ENCODE assay signal across 29 cellular contexts in genomic region chr11:563066-563811, GRCh38. TPM values are rescaled to one million over a fixed set of nuclear protein-coding genes. Genes with fewer than 3 reads are reported as not detected.
DNase-seq lines count a peak whose midpoint lies in the region; ATAC-seq, FAIRE-seq and TF ChIP-seq lines count a peak whose summit lies in the region.
"Had no signal": no experiment of that assay in that cellular context is flagged by ENCODE, and none has a peak within 500 bp of the region (broad histone marks: within the 10 kb centered on the region; RNA-seq: fewer than 3 reads in every experiment).

No MANE protein-coding gene starts in this region.

- TF ChIP-seq CTCF in GM12878 (IDR thresholded peaks at IDR 0.05 in 2 of 3, conservative IDR thresholded peaks at IDR 0.05 in 1 of 3; ENCODE audit: control insufficient read depth in 2 of 3, extremely low read depth in 1 of 3, insufficient read depth in 1 of 3, low read depth in 3 of 3, low read length in 3 of 3) = no peak
- TF ChIP-seq CTCF in neural crest cell (conservative IDR thresholded peaks at IDR 0.05) = no peak
- TF ChIP-seq CTCF in upper lobe of right lung (IDR thresholded peaks at IDR 0.05) = no peak

- peaks cover 8% of the 10 kb centered on the region for H3K4me1 Mint-ChIP-seq in activated CD4-positive, alpha-beta T cell treated with anti-CD3 and anti-CD28 coated beads for 36 hours
- peaks cover 27% of the 10 kb centered on the region for H3K4me1 Mint-ChIP-seq in activated CD4-positive, alpha-beta T cell treated with anti-CD3 and anti-CD28 coated beads, Interleukin-2, amount 10 ng/mL, durations not matched to agents 7 days and 5 days
- H3K4me1 Mint-ChIP-seq in neural crest cell = peaks cover 5% of the 10 kb centered on the region

- H4K20me1 ChIP-seq in GM12878 (ENCODE audit: control insufficient read depth, insufficient read depth) = no peaks in the 10 kb centered on the region

- SMC1A ChIA-PET in GM12878 (lab: Charles Lee; ENCODE audit: uncharacterized antibody, unreplicated experiment) = no interaction called here

- no peak overlapping the region for H3K9ac ChIP-seq in GM12878 (ENCODE audit: control insufficient read depth, insufficient read depth, low read length)

- intact Hi-C loops in activated CD4-positive, alpha-beta T cell treated with anti-CD3 and anti-CD28 coated beads for 36 hours (cut with DNase I, micrococcal nuclease) = no loop called here
- intact Hi-C loops in GM12878 (cut with micrococcal nuclease; ENCODE audit: unreplicated experiment) (no loop called here), upper lobe of right lung (cut with DNase I) (no loop called here)

- no peaks in the 10 kb centered on the region for H3K9me3 ChIP-seq in GM12878 (replicated peaks; ENCODE audit: control insufficient read depth, insufficient read depth, low read length)
- H3K9me3 ChIP-seq in upper lobe of right lung = no peaks in the 10 kb centered on the region
- H3K9me3 ChIP-seq: HAP-1, transverse colon had no signal

- no peak overlapping the region for H3K4me3 ChIP-seq in GM12878
- no peak overlapping the region for H3K4me3 ChIP-seq in upper lobe of right lung
- H3K4me3 ChIP-seq: HAP-1, transverse colon had no signal

- H3K27me3 ChIP-seq in GM12878 (replicated peaks in 1 of 2; ENCODE audit: control insufficient read depth in 2 of 2, insufficient read depth in 2 of 2, low read length in 1 of 2) (no peaks in the 10 kb centered on the region; a peak in 1 of 4 replicates), upper lobe of right lung (peaks cover 3% of the 10 kb centered on the region)
- H3K27me3 ChIP-seq: transverse colon had no signal

- no peak overlapping the region for H3K27ac ChIP-seq in GM12878 (ENCODE audit: control insufficient read depth, insufficient read depth)
- no peak overlapping the region for H3K27ac ChIP-seq in upper lobe of right lung

- no peaks in the 10 kb centered on the region for H3K9me3 Mint-ChIP-seq in activated CD4-positive, alpha-beta T cell treated with anti-CD3 and anti-CD28 coated beads for 36 hours (ENCODE audit: low read depth)
- no peaks in the 10 kb centered on the region for H3K9me3 Mint-ChIP-seq in activated CD4-positive, alpha-beta T cell treated with anti-CD3 and anti-CD28 coated beads, Interleukin-2, amount 10 ng/mL, durations not matched to agents 7 days and 5 days
- no peaks in the 10 kb centered on the region for H3K9me3 Mint-ChIP-seq in neural crest cell
- H3K9me3 Mint-ChIP-seq: activated CD4-positive, alpha-beta memory T cell treated with anti-CD3 and anti-CD28 coated beads, Interleukin-2, amount 10 ng/mL, durations not matched to agents 7 days and 5 days; activated naive CD8-positive, alpha-beta T cell treated with anti-CD3 and anti-CD28 coated beads, Interleukin-2, amount 10 ng/mL, durations not matched to agents 7 days and 5 days; CD4-positive, alpha-beta memory T cell; dendritic cell treated with granulocyte-macrophage colony-stimulating factor and Interleukin-4, amounts not matched to agents 40 ng/mL and 50 ng/mL, for 4 days; endodermal cell had no signal

- H3K4me3 Mint-ChIP-seq in activated CD4-positive, alpha-beta T cell treated with anti-CD3 and anti-CD28 coated beads for 36 hours = no peak overlapping the region
- no peak overlapping the region for H3K4me3 Mint-ChIP-seq in activated CD4-positive, alpha-beta T cell treated with anti-CD3 and anti-CD28 coated beads, Interleukin-2, amount 10 ng/mL, durations not matched to agents 7 days and 5 days
- H3K4me3 Mint-ChIP-seq in neural crest cell = peak overlapping the region; percentile 67
- H3K4me3 Mint-ChIP-seq: activated CD4-positive, alpha-beta memory T cell treated with anti-CD3 and anti-CD28 coated beads, Interleukin-2, amount 10 ng/mL, durations not matched to agents 7 days and 5 days; activated naive CD8-positive, alpha-beta T cell treated with anti-CD3 and anti-CD28 coated beads, Interleukin-2, amount 10 ng/mL, durations not matched to agents 7 days and 5 days; dendritic cell treated with granulocyte-macrophage colony-stimulating factor and Interleukin-4, amounts not matched to agents 40 ng/mL and 50 ng/mL, for 4 days; endodermal cell had no signal

- H3K27me3 Mint-ChIP-seq in activated CD4-positive, alpha-beta T cell treated with anti-CD3 and anti-CD28 coated beads for 36 hours = no peaks in the 10 kb centered on the region
- H3K27me3 Mint-ChIP-seq in activated CD4-positive, alpha-beta T cell treated with anti-CD3 and anti-CD28 coated beads, Interleukin-2, amount 10 ng/mL, durations not matched to agents 7 days and 5 days = peaks cover 2% of the 10 kb centered on the region
- H3K27me3 Mint-ChIP-seq in neural crest cell (ENCODE audit: low read depth) = peaks cover 21% of the 10 kb centered on the region
- H3K27me3 Mint-ChIP-seq: CD4-positive, alpha-beta memory T cell had no signal

- BruUV-seq in GM12878 (replicated peaks; lab: Mats Ljungman, UMichigan) = no TSS peak

- peaks cover 28% of the 10 kb centered on the region for H3K79me2 ChIP-seq in GM12878 (ENCODE audit: control insufficient read depth, insufficient read depth, low read length)

- TF ChIP-seq POLR2A in GM12878 (IDR thresholded peaks at IDR 0.05; ENCODE audit: low read depth, low read length) = no peak

- no peak for TF ChIP-seq RAD21 in GM12878 (IDR thresholded peaks at IDR 0.05; ENCODE audit: insufficient read depth, low read depth, low read length)

- H3K27ac Mint-ChIP-seq in activated CD4-positive, alpha-beta T cell treated with anti-CD3 and anti-CD28 coated beads for 36 hours = no peak overlapping the region
- no peak overlapping the region for H3K27ac Mint-ChIP-seq in activated CD4-positive, alpha-beta T cell treated with anti-CD3 and anti-CD28 coated beads, Interleukin-2, amount 10 ng/mL, durations not matched to agents 7 days and 5 days
- H3K27ac Mint-ChIP-seq in neural crest cell (ENCODE audit: unreplicated experiment) = no peak overlapping the region
- H3K27ac Mint-ChIP-seq: activated CD4-positive, alpha-beta memory T cell treated with anti-CD3 and anti-CD28 coated beads, Interleukin-2, amount 10 ng/mL, durations not matched to agents 7 days and 5 days; activated naive CD8-positive, alpha-beta T cell treated with anti-CD3 and anti-CD28 coated beads, Interleukin-2, amount 10 ng/mL, durations not matched to agents 7 days and 5 days; dendritic cell treated with granulocyte-macrophage colony-stimulating factor and Interleukin-4, amounts not matched to agents 40 ng/mL and 50 ng/mL, for 4 days; endodermal cell had no signal

- no peak for FAIRE-seq in GM12878 (lab: Jason Lieb, UNC)
- FAIRE-seq: astrocyte had no signal

- no peak for ATAC-seq in activated CD4-positive, alpha-beta T cell treated with anti-CD3 and anti-CD28 coated beads for 36 hours
- ATAC-seq in GM12878 = no peak
- no peak for ATAC-seq in upper lobe of right lung
- no peak for ATAC-seq in GM18861 (IDR thresholded peaks at IDR 0.05; ENCODE audit: unreplicated experiment)
- no peak for ATAC-seq in GM18502 (IDR thresholded peaks at IDR 0.05; ENCODE audit: poor library complexity, unreplicated experiment)
- ATAC-seq: activated CD4-positive, CD25-positive, alpha-beta regulatory T cell treated with anti-CD3 and anti-CD28 coated beads, Interleukin-2, amount 50 U/mL, for 24 hours; left colon had no signal

- RAD21 ChIA-PET in GM12878 (lab: Charles Lee; ENCODE audit: unreplicated experiment) = interaction anchor here (0.7 kb wide), 1 partner anchor 8 kb away, joined by 3 read pairs; no protein-coding TSS in a partner anchor

- WGBS in GM12878 (ENCODE audit: insufficient coverage, insufficient replicate concordance, low lambda C conversion rate, missing lambda C conversion rate) = 86% methylated on average over 18 of the region's 18 CpGs

- no peak overlapping the region for H2AFZ ChIP-seq in GM12878 (ENCODE audit: control insufficient read depth, low read depth, low read length)

- CTCF ChIA-PET in activated CD4-positive, alpha-beta T cell treated with anti-CD3 and anti-CD28 coated beads for 36 hours (lab: Charles Lee) = interaction anchor here (0.9 kb wide), 1 partner anchor 27 kb away, joined by 3 read pairs; no protein-coding TSS in a partner anchor
- CTCF ChIA-PET in activated CD4-positive, alpha-beta T cell treated with anti-CD3 and anti-CD28 coated beads, Interleukin-2, amount 10 ng/mL, durations not matched to agents 7 days and 5 days (lab: Charles Lee) = interaction anchor here (1.2 to 2.1 kb wide), 2 partner anchors 8 to 13 kb away, joined by 4 to 12 read pairs; partner anchors contain the start of gene PHRF1
- CTCF ChIA-PET in GM12878 (lab: Yijun Ruan, JAX) = interaction anchor here (1.1 kb wide), 1 partner anchor 162 kb away, joined by 3 read pairs; no protein-coding TSS in a partner anchor

- peak; percentile 15 for DNase-seq in activated CD4-positive, alpha-beta T cell treated with anti-CD3 and anti-CD28 coated beads for 36 hours
- DNase-seq in activated CD4-positive, alpha-beta T cell treated with anti-CD3 and anti-CD28 coated beads, Interleukin-2, amount 10 ng/mL, durations not matched to agents 7 days and 5 days = no peak
- DNase-seq in GM12878 (ENCODE audit: low read depth, low spot score) (no peak), neural crest cell (ENCODE audit: low read depth, low spot score) (no peak), upper lobe of right lung (peak; percentile 69), NOMO-1 treated with DMSO at 0.1 percent for 48 hours (lab: John Stamatoyannopoulos, UW; ENCODE audit: unreplicated experiment) (no peak)
- DNase-seq: 8988T; activated CD4-positive, alpha-beta memory T cell treated with anti-CD3 and anti-CD28 coated beads, Interleukin-2, amount 10 ng/mL, durations not matched to agents 7 days and 5 days; activated effector memory CD4-positive, alpha-beta T cell treated with Interleukin-2 at 50 U/mL for 16 hours; central memory CD4-positive, alpha-beta T cell; DMS153; endodermal cell; hippocampal formation; left colon; NCI-H1436 treated with DMSO at 0.1 percent for 48 hours; NCI-H2107; NCI-H446; NCI-H774; stimulated activated CD4-positive, alpha-beta T cell treated with anti-CD3 and anti-CD28 coated beads, Interleukin-2, amount 100 ng/mL, for 24 hours; transverse colon had no signal

- H3K36me3 ChIP-seq in GM12878 (ENCODE audit: control insufficient read depth in 2 of 2, insufficient read depth in 2 of 2, low read length in 1 of 2) (peaks cover 0 to 4% of the 10 kb centered on the region in 2 experiments; a peak in 1 of 4 replicates), upper lobe of right lung (no peaks in the 10 kb centered on the region)
- H3K36me3 ChIP-seq: transverse colon had no signal

- H3K36me3 Mint-ChIP-seq in activated CD4-positive, alpha-beta T cell treated with anti-CD3 and anti-CD28 coated beads for 36 hours (ENCODE audit: low read depth) = peaks cover 13% of the 10 kb centered on the region
- peaks cover 9% of the 10 kb centered on the region for H3K36me3 Mint-ChIP-seq in activated CD4-positive, alpha-beta T cell treated with anti-CD3 and anti-CD28 coated beads, Interleukin-2, amount 10 ng/mL, durations not matched to agents 7 days and 5 days (ENCODE audit: low read depth)
- no peaks in the 10 kb centered on the region for H3K36me3 Mint-ChIP-seq in neural crest cell (ENCODE audit: low read depth)

- H3K4me2 ChIP-seq in GM12878 (ENCODE audit: control insufficient read depth, insufficient read depth) = no peak overlapping the region

- H3K4me1 ChIP-seq in GM12878 (ENCODE audit: control insufficient read depth, insufficient read depth, low read length) (peaks cover 10% of the 10 kb centered on the region), upper lobe of right lung (peaks cover 10% of the 10 kb centered on the region)

- POLR2A ChIA-PET in activated CD4-positive, alpha-beta T cell treated with anti-CD3 and anti-CD28 coated beads for 36 hours (lab: Charles Lee) = no interaction called here
- POLR2A ChIA-PET in activated CD4-positive, alpha-beta T cell treated with anti-CD3 and anti-CD28 coated beads, Interleukin-2, amount 10 ng/mL, durations not matched to agents 7 days and 5 days (lab: Charles Lee) = no interaction called here
- POLR2A ChIA-PET in GM12878 (lab: Charles Lee) = interaction anchor here (1.1 kb wide), 1 partner anchor 24 kb away, joined by 3 read pairs; no protein-coding TSS in a partner anchor

- no peak for TF ChIP-seq EP300 in GM12878 (IDR thresholded peaks at IDR 0.05; ENCODE audit: borderline replicate concordance in 1 of 2, control insufficient read depth in 1 of 2, low read depth in 2 of 2, low read length in 2 of 2)

- in situ Hi-C loops in GM12878 (cut with MboI) = no loop called here

RNA-seq across cellular contexts. Expression of gene RASSF7, which starts 2.5 kb away (rescaled TPM):
- total RNA-seq in activated CD4-positive, alpha-beta T cell treated with anti-CD3 and anti-CD28 coated beads for 36 hours = 10 to 100 TPM; 16.8 TPM
- total RNA-seq in activated CD4-positive, alpha-beta T cell treated with anti-CD3 and anti-CD28 coated beads, Interleukin-2, amount 10 ng/mL, durations not matched to agents 7 days and 5 days = 10 to 100 TPM; 30.7 to 38.1 TPM
- 12.2 and 18.6 TPM in 2 replicates for total RNA-seq in GM12878 (2013; cell fraction: nucleolus; rRNA removed)
- total RNA-seq in GM12878 (2014; rRNA removed) = 17.8 and 19.0 TPM in 2 replicates
- total RNA-seq in GM12878 (2014; rRNA removed; fragmentation: Illumina TruSeq; extraction: Trizol) = 2.8 and 3.0 TPM in 2 replicates
- 15.1 and 16.8 TPM in 2 replicates for total RNA-seq in GM12878 (2021)
- 2.7 TPM for polyA plus RNA-seq in GM12878 (2011; ENCODE audit: low read depth)
- 3.4 and 9.6 TPM in 2 replicates for polyA plus RNA-seq in GM12878 (2011; rRNA removed)
- 17.5 and 28.1 TPM in 2 replicates for polyA plus RNA-seq in GM12878 (2011; cell fraction: cytosol; rRNA removed)
- polyA plus RNA-seq in GM12878 (2011; cell fraction: nucleus; rRNA removed) = 69.5 and 70.3 TPM in 2 replicates
- polyA plus RNA-seq in GM12878 (2012) = 12.6 and 15.4 TPM in 2 replicates
- polyA plus RNA-seq in GM12878 (2014; fragmentation: Illumina TruSeq; extraction: Trizol) = 0.16 and 1.1 TPM in 2 replicates
- 1 to 10 TPM in 1 of 2 experiments, under 1 TPM in 1; 0.39 to 1.0 TPM for polyA plus RNA-seq in GM12878 (2014; fragmentation: Nextera tagmentation; extraction: Ambion mirVana)
- polyA plus RNA-seq in GM12878 (2014; rRNA removed) = 21.0 and 26.4 TPM in 2 replicates
- polyA plus RNA-seq in GM12878 (2016; fragmentation: Nextera tagmentation; extraction: Ambion mirVana) = 10 to 100 TPM; 22.2 to 29.7 TPM
- polyA minus RNA-seq in GM12878 (2011; rRNA and poly(A)+ RNA removed) = 2.3 and 7.4 TPM in 2 replicates
- polyA minus RNA-seq in GM12878 (2011; cell fraction: cytosol; rRNA and poly(A)+ RNA removed) = 3.2 and 8.7 TPM in 2 replicates
- 8.1 and 14.3 TPM in 2 replicates for polyA minus RNA-seq in GM12878 (2011; cell fraction: nucleus; rRNA and poly(A)+ RNA removed)
- total RNA-seq in neural crest cell = 7.3 and 7.4 TPM in 2 replicates
- total RNA-seq in upper lobe of right lung = 76.7 TPM

RNA-seq across cellular contexts. Expression of gene LMNTD2, which starts 2.7 kb away (rescaled TPM):
- 1 to 10 TPM; 2.7 to 4.9 TPM for total RNA-seq in activated CD4-positive, alpha-beta T cell treated with anti-CD3 and anti-CD28 coated beads for 36 hours
- 1 to 10 TPM; 3.4 to 4.8 TPM for total RNA-seq in activated CD4-positive, alpha-beta T cell treated with anti-CD3 and anti-CD28 coated beads, Interleukin-2, amount 10 ng/mL, durations not matched to agents 7 days and 5 days
- 1.7 and 4.5 TPM in 2 replicates for total RNA-seq in GM12878 (2013; cell fraction: nucleolus; rRNA removed)
- 2.1 and 3.8 TPM in 2 replicates for total RNA-seq in GM12878 (2014; rRNA removed)
- total RNA-seq in GM12878 (2014; rRNA removed; fragmentation: Illumina TruSeq; extraction: Trizol) = 0.45 and 0.83 TPM in 2 replicates
- 2.8 and 3.3 TPM in 2 replicates for total RNA-seq in GM12878 (2021)
- polyA plus RNA-seq in GM12878 (2011; ENCODE audit: low read depth) = 0.76 TPM
- polyA plus RNA-seq in GM12878 (2011; rRNA removed) = 0.99 and 1.2 TPM in 2 replicates
- polyA plus RNA-seq in GM12878 (2011; cell fraction: cytosol; rRNA removed) = 1.1 and 2.5 TPM in 2 replicates
- 33.2 and 35.5 TPM in 2 replicates for polyA plus RNA-seq in GM12878 (2011; cell fraction: nucleus; rRNA removed)
- polyA plus RNA-seq in GM12878 (2012) = 6.5 and 7.0 TPM in 2 replicates
- 0.22 TPM in 1 of 2 replicates, not detected in the other for polyA plus RNA-seq in GM12878 (2014; fragmentation: Illumina TruSeq; extraction: Trizol)
- polyA plus RNA-seq in GM12878 (2014; fragmentation: Nextera tagmentation; extraction: Ambion mirVana) = not detected
- polyA plus RNA-seq in GM12878 (2014; rRNA removed) = 3.5 and 4.1 TPM in 2 replicates
- polyA plus RNA-seq in GM12878 (2016; fragmentation: Nextera tagmentation; extraction: Ambion mirVana) = 1 to 10 TPM in 1 of 2 experiments, under 1 TPM in 1; 0.88 to 1.4 TPM
- 1.5 TPM in 1 of 2 replicates, not detected in the other for polyA minus RNA-seq in GM12878 (2011; rRNA and poly(A)+ RNA removed)
- 1.1 and 1.3 TPM in 2 replicates for polyA minus RNA-seq in GM12878 (2011; cell fraction: cytosol; rRNA and poly(A)+ RNA removed)
- polyA minus RNA-seq in GM12878 (2011; cell fraction: nucleus; rRNA and poly(A)+ RNA removed) = 3.1 and 3.8 TPM in 2 replicates
- total RNA-seq in neural crest cell = 1.8 and 2.2 TPM in 2 replicates
- 5.9 TPM for total RNA-seq in upper lobe of right lung

RNA-seq across cellular contexts. Expression of gene PHRF1, which starts 13.0 kb away (rescaled TPM):
- 10 to 100 TPM; 40.0 to 44.5 TPM for total RNA-seq in activated CD4-positive, alpha-beta T cell treated with anti-CD3 and anti-CD28 coated beads for 36 hours
- total RNA-seq in activated CD4-positive, alpha-beta T cell treated with anti-CD3 and anti-CD28 coated beads, Interleukin-2, amount 10 ng/mL, durations not matched to agents 7 days and 5 days = 10 to 100 TPM; 46.8 to 48.6 TPM
- 65.8 and 74.9 TPM in 2 replicates for total RNA-seq in GM12878 (2013; cell fraction: nucleolus; rRNA removed)
- 19.2 and 22.0 TPM in 2 replicates for total RNA-seq in GM12878 (2014; rRNA removed)
- 8.8 and 11.1 TPM in 2 replicates for total RNA-seq in GM12878 (2014; rRNA removed; fragmentation: Illumina TruSeq; extraction: Trizol)
- 39.4 and 43.5 TPM in 2 replicates for total RNA-seq in GM12878 (2021)
- 4.2 TPM for polyA plus RNA-seq in GM12878 (2011; ENCODE audit: low read depth)
- 4.9 and 11.7 TPM in 2 replicates for polyA plus RNA-seq in GM12878 (2011; rRNA removed)
- polyA plus RNA-seq in GM12878 (2011; cell fraction: cytosol; rRNA removed) = 11.7 and 18.5 TPM in 2 replicates
- 44.2 and 63.2 TPM in 2 replicates for polyA plus RNA-seq in GM12878 (2011; cell fraction: nucleus; rRNA removed)
- polyA plus RNA-seq in GM12878 (2012) = 16.1 TPM in 2 replicates
- polyA plus RNA-seq in GM12878 (2014; fragmentation: Illumina TruSeq; extraction: Trizol) = 2.4 and 8.0 TPM in 2 replicates
- under 1 TPM; 0.13 to 0.42 TPM for polyA plus RNA-seq in GM12878 (2014; fragmentation: Nextera tagmentation; extraction: Ambion mirVana)
- 23.4 and 28.2 TPM in 2 replicates for polyA plus RNA-seq in GM12878 (2014; rRNA removed)
- polyA plus RNA-seq in GM12878 (2016; fragmentation: Nextera tagmentation; extraction: Ambion mirVana) = 10 to 100 TPM; 18.5 to 21.7 TPM
- 9.5 and 17.9 TPM in 2 replicates for polyA minus RNA-seq in GM12878 (2011; rRNA and poly(A)+ RNA removed)
- 12.8 and 12.9 TPM in 2 replicates for polyA minus RNA-seq in GM12878 (2011; cell fraction: cytosol; rRNA and poly(A)+ RNA removed)
- 14.7 and 27.1 TPM in 2 replicates for polyA minus RNA-seq in GM12878 (2011; cell fraction: nucleus; rRNA and poly(A)+ RNA removed)
- total RNA-seq in neural crest cell = 52.3 TPM in 2 replicates
- 31.0 TPM for total RNA-seq in upper lobe of right lung

RNA-seq across cellular contexts. Expression of gene LRRC56, which starts 25.9 kb away (rescaled TPM):
- total RNA-seq in activated CD4-positive, alpha-beta T cell treated with anti-CD3 and anti-CD28 coated beads for 36 hours = under 1 TPM; 0.96 to 0.98 TPM
- 1 to 10 TPM; 2.0 to 2.1 TPM for total RNA-seq in activated CD4-positive, alpha-beta T cell treated with anti-CD3 and anti-CD28 coated beads, Interleukin-2, amount 10 ng/mL, durations not matched to agents 7 days and 5 days
- 3.4 and 5.1 TPM in 2 replicates for total RNA-seq in GM12878 (2013; cell fraction: nucleolus; rRNA removed)
- total RNA-seq in GM12878 (2014; rRNA removed) (0.60 and 0.79 TPM in 2 replicates), GM12878 (2014; rRNA removed; fragmentation: Illumina TruSeq; extraction: Trizol) (0.41 and 0.45 TPM in 2 replicates), GM12878 (2021) (1.7 and 1.9 TPM in 2 replicates), neural crest cell (2.1 and 2.4 TPM in 2 replicates), upper lobe of right lung (3.2 TPM)
- 0.20 TPM for polyA plus RNA-seq in GM12878 (2011; ENCODE audit: low read depth)
- polyA plus RNA-seq in GM12878 (2011; rRNA removed) (0.37 and 0.75 TPM in 2 replicates), GM12878 (2014; fragmentation: Illumina TruSeq; extraction: Trizol) (0.19 TPM in 1 of 2 replicates, not detected in the other), GM12878 (2014; fragmentation: Nextera tagmentation; extraction: Ambion mirVana) (under 1 TPM in 1 of 2 experiments, not detected in 1; 0.02 TPM), GM12878 (2014; rRNA removed) (1.6 and 1.9 TPM in 2 replicates), GM12878 (2016; fragmentation: Nextera tagmentation; extraction: Ambion mirVana) (1 to 10 TPM in 1 of 2 experiments, under 1 TPM in 1; 0.62 to 1.0 TPM)
- polyA plus RNA-seq in GM12878 (2011; cell fraction: cytosol; rRNA removed) = 0.78 and 1.6 TPM in 2 replicates
- 8.1 and 9.7 TPM in 2 replicates for polyA plus RNA-seq in GM12878 (2011; cell fraction: nucleus; rRNA removed)
- polyA plus RNA-seq in GM12878 (2012) = 0.87 and 1.1 TPM in 2 replicates
- 1.0 and 1.5 TPM in 2 replicates for polyA minus RNA-seq in GM12878 (2011; rRNA and poly(A)+ RNA removed)
- 0.42 TPM in 1 of 2 replicates, not detected in the other for polyA minus RNA-seq in GM12878 (2011; cell fraction: cytosol; rRNA and poly(A)+ RNA removed)
- polyA minus RNA-seq in GM12878 (2011; cell fraction: nucleus; rRNA and poly(A)+ RNA removed) = 3.1 and 5.0 TPM in 2 replicates
- total RNA-seq: RPMI7951 had no signal

RNA-seq across cellular contexts. Expression of gene HRAS, which starts 27.9 kb away (rescaled TPM):
- 10 to 100 TPM; 26.8 to 41.9 TPM for total RNA-seq in activated CD4-positive, alpha-beta T cell treated with anti-CD3 and anti-CD28 coated beads for 36 hours
- total RNA-seq in activated CD4-positive, alpha-beta T cell treated with anti-CD3 and anti-CD28 coated beads, Interleukin-2, amount 10 ng/mL, durations not matched to agents 7 days and 5 days = 10 to 100 TPM; 51.7 to 63.5 TPM
- 13.9 and 16.2 TPM in 2 replicates for total RNA-seq in GM12878 (2013; cell fraction: nucleolus; rRNA removed)
- total RNA-seq in GM12878 (2014; rRNA removed) = 43.5 and 47.6 TPM in 2 replicates
- total RNA-seq in GM12878 (2014; rRNA removed; fragmentation: Illumina TruSeq; extraction: Trizol) = 25.3 and 31.6 TPM in 2 replicates
- 58.0 and 70.7 TPM in 2 replicates for total RNA-seq in GM12878 (2021)
- 16.1 TPM for polyA plus RNA-seq in GM12878 (2011; ENCODE audit: low read depth)
- 14.3 and 31.9 TPM in 2 replicates for polyA plus RNA-seq in GM12878 (2011; rRNA removed)
- polyA plus RNA-seq in GM12878 (2011; cell fraction: cytosol; rRNA removed) = 51.6 and 73.9 TPM in 2 replicates
- 131 and 165 TPM in 2 replicates for polyA plus RNA-seq in GM12878 (2011; cell fraction: nucleus; rRNA removed)
- 29.2 and 44.5 TPM in 2 replicates for polyA plus RNA-seq in GM12878 (2012)
- 2.2 and 18.1 TPM in 2 replicates for polyA plus RNA-seq in GM12878 (2014; fragmentation: Illumina TruSeq; extraction: Trizol)
- polyA plus RNA-seq in GM12878 (2014; fragmentation: Nextera tagmentation; extraction: Ambion mirVana) = 10 to 100 TPM in 1 of 2 experiments, 1 to 10 TPM in 1; 2.8 to 12.7 TPM
- 52.7 and 56.9 TPM in 2 replicates for polyA plus RNA-seq in GM12878 (2014; rRNA removed)
- 10 to 100 TPM; 23.4 to 72.4 TPM for polyA plus RNA-seq in GM12878 (2016; fragmentation: Nextera tagmentation; extraction: Ambion mirVana)
- polyA minus RNA-seq in GM12878 (2011; rRNA and poly(A)+ RNA removed) = 42.4 and 52.1 TPM in 2 replicates
- polyA minus RNA-seq in GM12878 (2011; cell fraction: cytosol; rRNA and poly(A)+ RNA removed) = 11.9 and 22.7 TPM in 2 replicates
- polyA minus RNA-seq in GM12878 (2011; cell fraction: nucleus; rRNA and poly(A)+ RNA removed) = 17.2 and 27.8 TPM in 2 replicates
- total RNA-seq in neural crest cell = 90.6 and 93.5 TPM in 2 replicates
- 55.5 TPM for total RNA-seq in upper lobe of right lung

Comparison
In these comparisons a context has a peak if more than half of its experiments do, and no peak if none do; other contexts are left out.
1. DNase-seq: peak in activated CD4-positive, alpha-beta T cell treated with anti-CD3 and anti-CD28 coated beads for 36 hours (single experiment) and upper lobe of right lung (single experiment); none in activated CD4-positive, alpha-beta T cell treated with anti-CD3 and anti-CD28 coated beads, Interleukin-2, amount 10 ng/mL, durations not matched to agents 7 days and 5 days (single experiment), GM12878 (single experiment), neural crest cell (single experiment) and NOMO-1 treated with DMSO at 0.1 percent for 48 hours (single experiment).